Comparison of ENCODE assay signal across 19 cellular contexts in genomic region chr5:40150896-40151295, GRCh38.
DNase-seq lines count a peak whose midpoint lies in the region; ATAC-seq, FAIRE-seq and TF ChIP-seq lines count a peak whose summit lies in the region.
"Had no signal": no experiment of that assay in that cellular context is flagged by ENCODE, and none has a peak within 500 bp of the region (broad histone marks: within the 10 kb centered on the region; RNA-seq: fewer than 3 reads in every experiment).

No MANE protein-coding gene starts in this region.

- H3K4me3 ChIP-seq in choroid plexus epithelial cell (ENCODE audit: low read depth, low read length) (no peak overlapping the region), small intestine (ENCODE audit: low read depth in 1 of 2, low read length in 2 of 2) (no peak overlapping the region)
- H3K4me3 ChIP-seq: GM23248 had no signal

- peak; percentile 54 for DNase-seq in activated CD4-positive, alpha-beta T cell treated with anti-CD3 and anti-CD28 coated beads, Interleukin-2, amount 10 ng/mL, durations not matched to agents 24 days and 14 days
- no peak for DNase-seq in activated CD4-positive, alpha-beta T cell treated with anti-CD3 and anti-CD28 coated beads for 1 hour
- DNase-seq in choroid plexus epithelial cell (ENCODE audit: low read depth), result peak; percentile 17
- DNase-seq in memory B cell (ENCODE audit: low spot score in 2 of 2), result no peak
- peak; percentile 5 for DNase-seq in small intestine
- DNase-seq in SW 1271 (lab: John Stamatoyannopoulos, UW), result no peak
- DNase-seq in mesenteric fat pad (ENCODE audit: low spot score), result no peak
- DNase-seq: Caco-2, DMS79, GM23248, MM.1S, NCI-H187 treated with DMSO at 0.1 percent for 48 hours, NCI-H2171, SHP77 treated with DMSO at 0.1 percent for 48 hours had no signal

- no peak overlapping the region for H3K27ac ChIP-seq in small intestine (ENCODE audit: low read depth in 1 of 2, low read length in 1 of 2)
- H3K27ac ChIP-seq: GM23248 had no signal

- TF ChIP-seq CTCF in choroid plexus epithelial cell (conservative IDR thresholded peaks at IDR 0.05; ENCODE audit: low read depth, low read length), result no peak

- intact Hi-C loops in activated CD4-positive, alpha-beta T cell treated with anti-CD3 and anti-CD28 coated beads, Interleukin-2, amount 10 ng/mL, durations not matched to agents 24 days and 14 days (cut with micrococcal nuclease), result no loop called here

- ATAC-seq in memory B cell (ENCODE audit: low read depth) (peak; percentile 64), HG03442 (IDR thresholded peaks at IDR 0.05; ENCODE audit: unreplicated experiment) (no peak)
- ATAC-seq: HepG2 had no signal

- WGBS in small intestine, 3 donors, result 20 to 38% (median 26%) methylated on average over 1 of the region's 1 CpG

- no peaks in the 10 kb centered on the region for H3K9me3 ChIP-seq in small intestine (ENCODE audit: control insufficient read depth, low read depth)
- H3K9me3 ChIP-seq: Caco-2 had no signal

- peaks cover 2% of the 10 kb centered on the region for H3K4me1 Mint-ChIP-seq in activated CD4-positive, alpha-beta T cell treated with anti-CD3 and anti-CD28 coated beads, Interleukin-2, amount 10 ng/mL, durations not matched to agents 24 days and 14 days
- peaks cover 2% of the 10 kb centered on the region for H3K4me1 Mint-ChIP-seq in memory B cell
- H3K4me1 Mint-ChIP-seq: CD14-positive monocyte had no signal

- no peaks in the 10 kb centered on the region for H3K27me3 ChIP-seq in small intestine (ENCODE audit: control insufficient read depth in 2 of 2, insufficient read depth in 2 of 2, low read length in 2 of 2)

- H3K27ac Mint-ChIP-seq in activated CD4-positive, alpha-beta T cell treated with anti-CD3 and anti-CD28 coated beads, Interleukin-2, amount 10 ng/mL, durations not matched to agents 24 days and 14 days, result no peak overlapping the region
- peak overlapping the region; percentile 3 for H3K27ac Mint-ChIP-seq in memory B cell

- peaks cover 1% of the 10 kb centered on the region for H3K27me3 Mint-ChIP-seq in activated CD4-positive, alpha-beta T cell treated with anti-CD3 and anti-CD28 coated beads, Interleukin-2, amount 10 ng/mL, durations not matched to agents 24 days and 14 days
- no peaks in the 10 kb centered on the region for H3K27me3 Mint-ChIP-seq in memory B cell

- no peaks in the 10 kb centered on the region for H3K36me3 Mint-ChIP-seq in activated CD4-positive, alpha-beta T cell treated with anti-CD3 and anti-CD28 coated beads, Interleukin-2, amount 10 ng/mL, durations not matched to agents 24 days and 14 days (ENCODE audit: low read depth)
- H3K36me3 Mint-ChIP-seq in memory B cell, result no peaks in the 10 kb centered on the region
- H3K36me3 Mint-ChIP-seq: CD14-positive monocyte had no signal

- no peak for FAIRE-seq in small intestine (lab: Jason Lieb, UNC)
- FAIRE-seq: GM12892, GM19239, HepG2 had no signal

- H3K36me3 ChIP-seq in small intestine (ENCODE audit: control insufficient read depth in 2 of 2, insufficient read depth in 2 of 2, low read length in 2 of 2), result no peaks in the 10 kb centered on the region

- no peak overlapping the region for H3K4me3 Mint-ChIP-seq in activated CD4-positive, alpha-beta T cell treated with anti-CD3 and anti-CD28 coated beads, Interleukin-2, amount 10 ng/mL, durations not matched to agents 24 days and 14 days
- no peak overlapping the region for H3K4me3 Mint-ChIP-seq in memory B cell
- H3K4me3 Mint-ChIP-seq: CD14-positive monocyte had no signal

- H3K4me1 ChIP-seq in small intestine (ENCODE audit: control insufficient read depth in 2 of 2, insufficient read depth in 1 of 2, low read depth in 1 of 2, low read length in 1 of 2), result no peaks in the 10 kb centered on the region
- H3K4me1 ChIP-seq: Caco-2 had no signal

- peaks cover 6% of the 10 kb centered on the region for H3K9me3 Mint-ChIP-seq in activated CD4-positive, alpha-beta T cell treated with anti-CD3 and anti-CD28 coated beads, Interleukin-2, amount 10 ng/mL, durations not matched to agents 24 days and 14 days
- peaks cover 1% of the 10 kb centered on the region for H3K9me3 Mint-ChIP-seq in memory B cell
- H3K9me3 Mint-ChIP-seq: CD14-positive monocyte had no signal

Comparison
In these comparisons a context has a peak if more than half of its experiments do, and no peak if none do; other contexts are left out.
1. DNase-seq: peak in activated CD4-positive, alpha-beta T cell treated with anti-CD3 and anti-CD28 coated beads, Interleukin-2, amount 10 ng/mL, durations not matched to agents 24 days and 14 days (single experiment), choroid plexus epithelial cell (single experiment) and small intestine (single experiment); none in activated CD4-positive, alpha-beta T cell treated with anti-CD3 and anti-CD28 coated beads for 1 hour (single experiment), memory B cell (0 of 2), SW 1271 (0 of 2) and mesenteric fat pad (single experiment).